In the genomic region with DNA sequence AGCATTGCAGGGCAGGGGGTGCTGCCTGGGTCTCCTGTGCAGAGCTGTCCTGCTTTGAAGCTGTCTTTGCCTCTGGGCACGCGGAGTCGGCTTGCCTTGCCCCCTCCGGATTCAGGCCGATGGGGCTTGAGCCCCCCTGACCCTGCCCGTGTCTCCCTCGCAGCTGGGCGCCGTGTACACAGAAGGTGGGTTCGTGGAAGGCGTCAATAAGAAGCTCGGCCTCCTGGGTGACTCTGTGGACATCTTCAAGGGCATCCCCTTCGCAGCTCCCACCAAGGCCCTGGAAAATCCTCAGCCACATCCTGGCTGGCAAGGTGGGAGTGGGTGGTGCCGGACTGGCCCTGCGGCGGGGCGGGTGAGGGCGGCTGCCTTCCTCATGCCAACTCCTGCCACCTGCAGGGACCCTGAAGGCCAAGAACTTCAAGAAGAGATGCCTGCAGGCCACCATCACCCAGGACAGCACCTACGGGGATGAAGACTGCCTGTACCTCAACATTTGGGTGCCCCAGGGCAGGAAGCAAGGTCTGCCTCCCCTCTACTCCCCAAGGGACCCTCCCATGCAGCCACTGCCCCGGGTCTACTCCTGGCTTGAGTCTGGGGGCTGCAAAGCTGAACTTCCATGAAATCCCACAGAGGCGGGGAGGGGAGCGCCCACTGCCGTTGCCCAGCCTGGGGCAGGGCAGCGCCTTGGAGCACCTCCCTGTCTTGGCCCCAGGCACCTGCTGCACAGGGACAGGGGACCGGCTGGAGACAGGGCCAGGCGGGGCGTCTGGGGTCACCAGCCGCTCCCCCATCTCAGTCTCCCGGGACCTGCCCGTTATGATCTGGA, we compare ENCODE assay signal across 24 cellular contexts. TPM values are rescaled to one million over a fixed set of nuclear protein-coding genes. Genes with fewer than 3 reads are reported as not detected.
"Had no signal": no experiment of that assay in that cellular context is flagged by ENCODE, and none has a peak within 500 bp of the region (broad histone marks: within the 10 kb centered on the region; RNA-seq: fewer than 3 reads in every experiment).

No MANE protein-coding gene starts in this region.

- DNase-seq: cortex of kidney; effector CD8-positive, alpha-beta T cell; foreskin melanocyte; head of caudate nucleus; mucosa of descending colon; natural killer cell; nucleus accumbens; psoas muscle; retina; stimulated activated CD4-positive, alpha-beta T cell treated with anti-CD3 and anti-CD28 coated beads, Interleukin-2, amount 100 ng/mL, for 24 hours; stimulated activated CD4-positive, alpha-beta T cell treated with anti-CD3 and anti-CD28 coated beads, Interleukin-4, amount 100 ng/mL, for 4 hours; stimulated activated naive B cell treated with anti-CD40 and anti-IgM and Interleukin-4, amounts not matched to agents 10 μg/mL and 1 μg/mL and 100 μg/mL, for 72 hours; stimulated activated naive CD8-positive, alpha-beta T cell treated with anti-CD3 and anti-CD28 coated beads, Interleukin-15, amount 100 ng/mL, for 72 hours; testis; upper lobe of right lung had no signal

- H3K27ac ChIP-seq: dorsolateral prefrontal cortex, hepatocyte, parathyroid adenoma, psoas muscle, right lobe of liver, testis, tibial nerve, upper lobe of right lung, vagina had no signal

- H3K9me3 Mint-ChIP-seq: natural killer cell; neural crest cell; stimulated activated naive B cell treated with anti-CD40 and anti-IgM and Interleukin-4, amounts not matched to agents 10 μg/mL and 1 μg/mL and 100 μg/mL, for 72 hours; stimulated activated naive CD8-positive, alpha-beta T cell treated with anti-CD3 and anti-CD28 coated beads, Interleukin-15, amount 100 ng/mL, for 72 hours had no signal

- H3K36me3 Mint-ChIP-seq: natural killer cell; stimulated activated naive B cell treated with anti-CD40 and anti-IgM and Interleukin-4, amounts not matched to agents 10 μg/mL and 1 μg/mL and 100 μg/mL, for 72 hours had no signal

- ATAC-seq: left lobe of liver; mucosa of descending colon; natural killer cell; psoas muscle; right lobe of liver; stimulated activated naive B cell treated with anti-CD40 and anti-IgM and Interleukin-4, amounts not matched to agents 10 μg/mL and 1 μg/mL and 100 μg/mL, for 72 hours; stimulated activated naive CD8-positive, alpha-beta T cell treated with anti-CD3 and anti-CD28 coated beads, Interleukin-15, amount 100 ng/mL, for 72 hours; upper lobe of right lung had no signal

- H3K9me3 ChIP-seq: mucosa of descending colon, psoas muscle, right lobe of liver, testis, tibial nerve, upper lobe of right lung, vagina had no signal

- H3K4me1 ChIP-seq: parathyroid adenoma, psoas muscle, right lobe of liver, upper lobe of right lung had no signal

- H3K36me3 ChIP-seq: right lobe of liver, upper lobe of right lung, vagina had no signal

- H3K79me2 ChIP-seq: hepatocyte, parathyroid adenoma had no signal

- H3K27me3 ChIP-seq: dorsolateral prefrontal cortex, hepatocyte, right lobe of liver, testis, tibial nerve, upper lobe of right lung, vagina had no signal

- H3K4me3 Mint-ChIP-seq: natural killer cell; neural crest cell; stimulated activated naive B cell treated with anti-CD40 and anti-IgM and Interleukin-4, amounts not matched to agents 10 μg/mL and 1 μg/mL and 100 μg/mL, for 72 hours; stimulated activated naive CD8-positive, alpha-beta T cell treated with anti-CD3 and anti-CD28 coated beads, Interleukin-15, amount 100 ng/mL, for 72 hours had no signal

- H3K27ac Mint-ChIP-seq: natural killer cell; stimulated activated naive B cell treated with anti-CD40 and anti-IgM and Interleukin-4, amounts not matched to agents 10 μg/mL and 1 μg/mL and 100 μg/mL, for 72 hours had no signal

- H3K9ac ChIP-seq: parathyroid adenoma had no signal

- H2AFZ ChIP-seq: hepatocyte, parathyroid adenoma had no signal

- H3K4me3 ChIP-seq: dorsolateral prefrontal cortex, hepatocyte, mucosa of descending colon, psoas muscle, right lobe of liver, testis, tibial nerve, upper lobe of right lung, vagina had no signal

- H3K27me3 Mint-ChIP-seq: stimulated activated naive B cell treated with anti-CD40 and anti-IgM and Interleukin-4, amounts not matched to agents 10 μg/mL and 1 μg/mL and 100 μg/mL, for 72 hours; stimulated activated naive CD8-positive, alpha-beta T cell treated with anti-CD3 and anti-CD28 coated beads, Interleukin-15, amount 100 ng/mL, for 72 hours had no signal

- H3K4me2 ChIP-seq: hepatocyte had no signal

RNA-seq across cellular contexts. Expression of a gene that starts 2.7 kb away (rescaled TPM):
- total RNA-seq: skeletal muscle tissue had no signal
